In genomic region chr1:62392951-62393350, GRCh38 we compare ENCODE assay signal across 1 cellular context.
A peak's percentile ranks its signal among the peaks of the same experiment; 100 is the strongest.
TF ChIP-seq lines count a peak whose summit lies in the region.

No MANE protein-coding gene starts in this region.

TF ChIP-seq in HepG2, 621 proteins besides CTCF, POLR2A, EP300 and RAD21 (continued from another document):
- TF ChIP-seq SKIL (CRISPR knock-in tag; IDR thresholded peaks at IDR 0.05; ENCODE audit: borderline replicate concordance): no peak
- peak; percentile 14; the same call in 1 of the 2 replicates for TF ChIP-seq HNF4G (IDR thresholded peaks at IDR 0.05; ENCODE audit: borderline replicate concordance, low read depth, low read length)
- no peak for TF ChIP-seq HNF4G (CRISPR knock-in tag; IDR thresholded peaks at IDR 0.05; ENCODE audit: borderline replicate concordance, low read depth)
- TF ChIP-seq NCOR1 (IDR thresholded peaks at IDR 0.05; ENCODE audit: borderline replicate concordance, low read length): peak; percentile 45; the same call in 1 of the 2 replicates
- TF ChIP-seq CEBPG (CRISPR knock-in tag; IDR thresholded peaks at IDR 0.05): 0 out of 2 replicates have a peak, but pooled peaks have one; percentile 5
- peak; percentile 52 for TF ChIP-seq HNF4A (CRISPR knock-in tag; IDR thresholded peaks at IDR 0.05)
- peak; percentile 66; the same call in 1 of the 2 replicates for TF ChIP-seq CEBPB (IDR thresholded peaks at IDR 0.05; ENCODE audit: borderline replicate concordance, low read depth, low read length)
